In the genomic region with DNA sequence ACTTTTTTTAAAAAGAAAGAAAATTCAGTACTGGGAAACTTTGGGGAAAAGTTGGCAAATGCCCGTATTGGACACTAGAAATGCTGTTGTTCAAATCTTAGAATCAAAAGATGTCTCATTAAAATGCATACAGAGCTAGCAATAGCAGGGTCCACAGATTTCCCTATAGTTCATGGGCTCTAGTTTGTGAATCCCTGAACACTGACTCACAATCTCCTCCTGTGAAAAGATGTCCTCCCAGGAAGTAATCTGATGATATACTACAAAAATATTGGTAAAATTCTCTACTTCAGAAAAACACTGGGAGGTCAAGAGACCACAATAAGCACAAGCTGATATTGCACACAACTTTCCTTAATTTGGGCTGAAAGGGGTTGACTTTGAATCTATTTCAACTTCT, we compare ENCODE assay signal across 16 cellular contexts.
DNase-seq lines count a peak whose midpoint lies in the region; ATAC-seq, FAIRE-seq and TF ChIP-seq lines count a peak whose summit lies in the region.
"Had no signal": no experiment of that assay in that cellular context is flagged by ENCODE, and none has a peak within 500 bp of the region (broad histone marks: within the 10 kb centered on the region; RNA-seq: fewer than 3 reads in every experiment).

No MANE protein-coding gene starts in this region.

- no peak for FAIRE-seq in HTR-8/SVneo (lab: Jason Lieb, UNC)

- DNase-seq in HTR-8/SVneo (ENCODE audit: insufficient read length, low spot score) (peak; percentile 1), SW 1271 (lab: John Stamatoyannopoulos, UW) (peak; percentile 69 to 84), fibroblast of mammary gland (ENCODE audit: low read depth) (peak; percentile 21), GM19238 (ENCODE audit: insufficient read length, low spot score) (no peak), NOMO-1 treated with DMSO at 0.1 percent for 48 hours (lab: John Stamatoyannopoulos, UW; ENCODE audit: unreplicated experiment) (no peak), GDM1 (lab: John Stamatoyannopoulos, UW) (no peak)
- DNase-seq: GF-D8, MM.1S, NCI-H1092 treated with DMSO at 0.1 percent for 48 hours, NCI-H187, NCI-H2107, NCI-H510A treated with DMSO at 0.1 percent for 48 hours, NCI-H774, SJCRH30 had no signal

- no peak for TF ChIP-seq CTCF in fibroblast of mammary gland (conservative IDR thresholded peaks at IDR 0.05; ENCODE audit: control insufficient read depth, insufficient read depth, low read depth, low read length)

- no peak for ATAC-seq in HG02623 (IDR thresholded peaks at IDR 0.05; ENCODE audit: unreplicated experiment)

- no peak overlapping the region for H3K4me3 ChIP-seq in fibroblast of mammary gland (ENCODE audit: control insufficient read depth, low read depth, low read length)
- H3K4me3 ChIP-seq: HAP-1, SJCRH30 had no signal

Comparison
In these comparisons a context has a peak if more than half of its experiments do, and no peak if none do; other contexts are left out.
1. DNase-seq: peak in HTR-8/SVneo (single experiment), SW 1271 (2 of 2) and fibroblast of mammary gland (single experiment); none in GM19238 (single experiment), NOMO-1 treated with DMSO at 0.1 percent for 48 hours (single experiment) and GDM1 (single experiment).